Comparison of ENCODE assay signal across 8 cellular contexts in the genomic region with DNA sequence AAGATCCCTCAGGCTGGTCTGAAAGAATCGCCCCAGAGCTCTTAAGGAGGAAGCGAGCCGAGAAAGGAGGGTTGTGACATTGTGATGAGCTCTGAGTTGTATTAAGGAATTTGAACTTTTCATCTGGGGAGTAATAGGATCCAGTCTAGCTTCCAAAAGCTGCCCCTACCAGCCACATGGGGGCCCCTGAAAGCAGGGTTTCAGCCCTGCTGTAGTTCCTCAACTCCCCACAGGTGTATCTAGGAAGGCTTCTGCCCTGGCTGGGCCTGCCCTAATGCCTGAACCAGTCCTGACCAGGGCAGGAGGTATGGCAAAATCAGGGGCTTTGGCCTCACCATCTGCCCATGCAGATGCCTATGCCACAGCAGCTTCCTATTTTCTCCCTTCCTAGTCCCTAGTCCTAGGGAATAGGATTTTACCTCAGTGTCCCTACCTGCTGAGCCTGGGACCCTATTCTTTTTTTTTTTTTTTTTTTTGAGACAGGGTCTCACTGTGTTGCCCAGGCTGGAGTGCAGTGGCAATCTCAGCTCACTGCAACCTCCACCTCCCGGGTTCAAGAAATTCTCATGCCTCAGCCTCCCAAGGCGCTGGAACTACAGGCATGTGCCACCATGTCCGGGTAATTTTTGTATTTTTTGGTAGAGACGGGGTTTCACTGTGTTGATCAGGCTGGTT. TPM values are rescaled to one million over a fixed set of nuclear protein-coding genes. Genes with fewer than 3 reads are reported as not detected.
DNase-seq lines count a peak whose midpoint lies in the region; ATAC-seq and TF ChIP-seq lines count a peak whose summit lies in the region.

No MANE protein-coding gene starts in this region.

- no peak overlapping the region for H4K91ac ChIP-seq in IMR-90 (ENCODE audit: insufficient read depth, low read depth, low read length)

- CTCF ChIA-PET in IMR-90 (lab: Yijun Ruan, JAX), result interaction anchor here (0.6 to 1.5 kb wide), 7 partner anchors 9 to 181 kb away, joined by 3 to 6 read pairs (median 4); no protein-coding TSS in a partner anchor
- CTCF ChIA-PET in T-cell (lab: Charles Lee), result interaction anchor here (0.5 to 1.4 kb wide), 10 partner anchors 9 to 1031 kb away, joined by 3 to 10 read pairs (median 4); no protein-coding TSS in a partner anchor
- CTCF ChIA-PET in mammary epithelial cell (lab: Charles Lee; ENCODE audit: low non-redundant PET), result interaction anchor here (0.5 to 0.9 kb wide), 3 partner anchors 126 to 173 kb away, joined by 4 to 8 read pairs (median 8); no protein-coding TSS in a partner anchor

- intact Hi-C loops in IMR-90 (cut with micrococcal nuclease), result loop anchor here (1.0 kb wide), 3 partner anchors 173 to 323 kb away; no protein-coding TSS in a partner anchor
- intact Hi-C loops in mammary epithelial cell (cut with micrococcal nuclease), result loop anchor here (1.0 to 10.0 kb wide), 5 partner anchors 73 to 316 kb away; no protein-coding TSS in a partner anchor

- no peak for TF ChIP-seq POLR2A in IMR-90 (IDR thresholded peaks at IDR 0.05; ENCODE audit: low read depth, low read length)

- H2BK5ac ChIP-seq in IMR-90 (ENCODE audit: low read depth, low read length, poor library complexity, severe bottlenecking) (no peak overlapping the region), mesendoderm (ENCODE audit: low read length) (no peak overlapping the region)

- H4K5ac ChIP-seq in IMR-90 (ENCODE audit: low read depth, low read length), result no peak overlapping the region
- H4K5ac ChIP-seq in mesendoderm (ENCODE audit: low read length), result no peak overlapping the region

- TF ChIP-seq CTCF in IMR-90 (conservative IDR thresholded peaks at IDR 0.05; ENCODE audit: low read depth, low read length) (peak; percentile 62), mammary epithelial cell (conservative IDR thresholded peaks at IDR 0.05 in 1 of 2, IDR thresholded peaks at IDR 0.05 in 1 of 2; ENCODE audit: extremely low read depth in 1 of 2, insufficient read depth in 1 of 2, low read depth in 1 of 2, low read length in 2 of 2) (peak; percentile 85 to 97)

- H2BK20ac ChIP-seq in IMR-90 (ENCODE audit: low read depth, low read length), result no peak overlapping the region

- H3K4me2 ChIP-seq in IMR-90 (ENCODE audit: low read depth, low read length) (no peak overlapping the region), mammary epithelial cell (ENCODE audit: insufficient read depth, low read depth, low read length) (no peak overlapping the region), mesendoderm (ENCODE audit: low read length) (no peak overlapping the region)

- H3K4me3 Mint-ChIP-seq in T-cell, result no peak overlapping the region

- no CpG with 5 or more reads among the region's 7 CpGs for WGBS in IMR-90 (ENCODE audit: extremely low coverage in 2 of 2, insufficient read length in 1 of 2), 2 experiments
- 34% methylated on average over 3 of the region's 7 CpGs for WGBS in mammary epithelial cell (ENCODE audit: low coverage, missing lambda C conversion rate)
- WGBS in mesendoderm (ENCODE audit: extremely low coverage, insufficient coverage, low lambda C conversion rate), result no CpG with 5 or more reads among the region's 7 CpGs

- no peak overlapping the region for H3K27ac Mint-ChIP-seq in T-cell

- H3K4me1 ChIP-seq in IMR-90 (ENCODE audit: control insufficient read depth, insufficient read depth, low read length) (no peaks in the 10 kb centered on the region), mammary epithelial cell (ENCODE audit: insufficient read depth, low read length) (no peaks in the 10 kb centered on the region), mesendoderm (ENCODE audit: control insufficient read depth, low read depth, low read length) (no peaks in the 10 kb centered on the region)

- no peaks in the 10 kb centered on the region for H3K9me3 ChIP-seq in IMR-90 (ENCODE audit: control insufficient read depth, insufficient read depth, low read length)
- no peaks in the 10 kb centered on the region for H3K9me3 ChIP-seq in mammary epithelial cell (replicated peaks; ENCODE audit: insufficient read depth, low read length)

- H3K9me1 ChIP-seq in IMR-90 (ENCODE audit: insufficient read depth, low read length), result no peaks in the 10 kb centered on the region

- H3K79me1 ChIP-seq in IMR-90 (ENCODE audit: low read depth in 1 of 2, low read length in 2 of 2) (peaks cover 0 to under 1% of the 10 kb centered on the region in 2 experiments; a peak in 2 of 4 replicates), mesendoderm (ENCODE audit: low read length) (no peaks in the 10 kb centered on the region)

- peak; percentile 52 for ATAC-seq in GM18907 (IDR thresholded peaks at IDR 0.05; ENCODE audit: unreplicated experiment)
- ATAC-seq in IMR-90 (ENCODE audit: low read depth), result peak; percentile 52
- peak; percentile 40 to 64 (median 50) for ATAC-seq in T-cell (replicated peaks in 1 of 4)
- ATAC-seq in HG03565 (IDR thresholded peaks at IDR 0.05; ENCODE audit: unreplicated experiment), result no peak

- H4K20me1 ChIP-seq in IMR-90 (ENCODE audit: insufficient read depth, low read length), result no peaks in the 10 kb centered on the region
- no peaks in the 10 kb centered on the region for H4K20me1 ChIP-seq in mammary epithelial cell (ENCODE audit: insufficient read depth, low read length)

- peaks cover 17% of the 10 kb centered on the region for H3K36me3 ChIP-seq in IMR-90 (ENCODE audit: control insufficient read depth, insufficient read depth, low read length)
- no peaks in the 10 kb centered on the region for H3K36me3 ChIP-seq in mammary epithelial cell (ENCODE audit: insufficient read depth, low read length)
- H3K36me3 ChIP-seq in mesendoderm (ENCODE audit: control insufficient read depth, insufficient read depth, low read length), result no peaks in the 10 kb centered on the region

- H2BK120ac ChIP-seq in IMR-90 (ENCODE audit: low read depth, low read length) (no peak overlapping the region), mesendoderm (ENCODE audit: low read depth, low read length) (no peak overlapping the region)

- DNase-seq in Caki2 (ENCODE audit: low read depth), result peak; percentile 31
- DNase-seq in IMR-90, result peak; percentile 47
- DNase-seq in T-cell, result peak in 33 of 34 experiments; percentile 8 to 57 (median 35)
- peak; percentile 59 for DNase-seq in mammary epithelial cell
- DNase-seq in mesendoderm, result peak; percentile 90
- DNase-seq in retina, result no peak

- H3K9me3 Mint-ChIP-seq in T-cell, result no peaks in the 10 kb centered on the region

- H3K79me2 ChIP-seq in mammary epithelial cell (ENCODE audit: insufficient read depth, low read length) (no peaks in the 10 kb centered on the region), mesendoderm (ENCODE audit: control insufficient read depth, insufficient read depth, low read length) (no peaks in the 10 kb centered on the region)

- no peaks in the 10 kb centered on the region for H3K27me3 Mint-ChIP-seq in T-cell

- H2BK15ac ChIP-seq in IMR-90 (ENCODE audit: low read depth, low read length), result no peak overlapping the region
- no peak overlapping the region for H2BK15ac ChIP-seq in mesendoderm (replicated peaks; ENCODE audit: low read depth)

- no peak overlapping the region for H3K4me3 ChIP-seq in IMR-90 (ENCODE audit: insufficient read depth, low read depth, low read length)
- no peak overlapping the region for H3K4me3 ChIP-seq in mammary epithelial cell (replicated peaks in 1 of 3; ENCODE audit: insufficient read depth in 1 of 3, low read depth in 2 of 3, low read length in 3 of 3)
- H3K4me3 ChIP-seq in mesendoderm (ENCODE audit: low read length), result no peak overlapping the region

- H3K14ac ChIP-seq in IMR-90 (replicated peaks; ENCODE audit: low read depth, low read length), result no peak overlapping the region

- POLR2A ChIA-PET in IMR-90 (lab: Charles Lee; ENCODE audit: unreplicated experiment) (interaction anchor here (0.6 kb wide), 1 partner anchor 14 kb away, joined by 4 read pairs; the partner anchor contains the start of gene ARPIN), T-cell (lab: Charles Lee) (no interaction called here)

- in situ Hi-C loops in Caki2 (cut with HindIII; ENCODE audit: low pct_unique_long_range_greater_than_20kb, low sequenced_read_pairs) (no loop called here), IMR-90 (cut with MboI; ENCODE audit: low sequenced_read_pairs) (loop anchor here (5.0 to 10.0 kb wide), 2 partner anchors 174 to 326 kb away; no protein-coding TSS in a partner anchor), mammary epithelial cell (cut with MboI; ENCODE audit: low sequenced_read_pairs in 2 of 2) (loop anchor here (5.0 to 10.0 kb wide), 3 partner anchors 174 to 306 kb away; partner anchors contain the start of gene SEMA4B (in 1 of the 2))

- BruUV-seq in IMR-90 (replicated peaks; lab: Mats Ljungman, UMichigan) (no TSS peak), mammary epithelial cell (replicated peaks; lab: Mats Ljungman, UMichigan) (no TSS peak)

- dilution Hi-C loops in IMR-90 (cut with HindIII; ENCODE audit: low sequenced_read_pairs, unreplicated experiment) (no loop called here), mammary epithelial cell (cut with HindIII; ENCODE audit: low sequenced_read_pairs) (no loop called here)

- no peak overlapping the region for H2AFZ ChIP-seq in IMR-90 (replicated peaks; ENCODE audit: low read length, poor library complexity)
- peak overlapping the region; percentile 40 for H2AFZ ChIP-seq in mammary epithelial cell (ENCODE audit: low read depth, low read length)

- H3K36me3 Mint-ChIP-seq in T-cell, result no peaks in the 10 kb centered on the region

- peaks cover 12 to 13% (median 13%) of the 10 kb centered on the region in 3 donors for H3K4me1 Mint-ChIP-seq in T-cell

- no peak overlapping the region for H2AK9ac ChIP-seq in IMR-90 (replicated peaks; ENCODE audit: low read depth, low read length, poor library complexity)

- no peak overlapping the region for H3K27ac ChIP-seq in IMR-90 (ENCODE audit: insufficient read depth, low read length)
- no peak overlapping the region for H3K27ac ChIP-seq in mammary epithelial cell (ENCODE audit: insufficient read depth, low read depth, low read length)
- H3K27ac ChIP-seq in mesendoderm (ENCODE audit: low read depth, low read length), result no peak overlapping the region

- no peak overlapping the region for H2AK5ac ChIP-seq in IMR-90 (ENCODE audit: low read depth, low read length)
- H2AK5ac ChIP-seq in mesendoderm (ENCODE audit: low read length), result no peak overlapping the region

- H4K8ac ChIP-seq in IMR-90 (ENCODE audit: low read depth in 2 of 2, low read length in 2 of 2), result no peak overlapping the region
- H4K8ac ChIP-seq in mesendoderm (ENCODE audit: low read depth, low read length), result no peak overlapping the region

- H3K4ac ChIP-seq in IMR-90 (ENCODE audit: low read depth, low read length) (no peak overlapping the region), mesendoderm (ENCODE audit: low read depth, low read length) (no peak overlapping the region)

- no peak overlapping the region for H3K9ac ChIP-seq in IMR-90 (ENCODE audit: low read depth, low read length)
- no peak overlapping the region for H3K9ac ChIP-seq in mammary epithelial cell (ENCODE audit: insufficient read depth, low read length)
- no peak overlapping the region for H3K9ac ChIP-seq in mesendoderm (ENCODE audit: low read length)

- no peak overlapping the region for H3K56ac ChIP-seq in IMR-90 (ENCODE audit: extremely low read depth, insufficient read depth, low read length)
- no peak overlapping the region for H3K56ac ChIP-seq in mesendoderm (ENCODE audit: low read length)

- no peak overlapping the region for H3K18ac ChIP-seq in IMR-90 (ENCODE audit: low read depth, low read length)
- no peak overlapping the region for H3K18ac ChIP-seq in mesendoderm (ENCODE audit: low read length)

- no peaks in the 10 kb centered on the region for H3K27me3 ChIP-seq in IMR-90 (ENCODE audit: control insufficient read depth, insufficient read depth, low read length)
- H3K27me3 ChIP-seq in mammary epithelial cell (ENCODE audit: insufficient read depth, low read length), result no peaks in the 10 kb centered on the region
- H3K27me3 ChIP-seq in mesendoderm (ENCODE audit: insufficient read depth, low read length, poor library complexity), result no peaks in the 10 kb centered on the region

- no peak overlapping the region for H3K23ac ChIP-seq in IMR-90 (ENCODE audit: low read depth, low read length)
- no peak overlapping the region for H3K23ac ChIP-seq in mesendoderm (ENCODE audit: low read length)

- peak; percentile 69 for TF ChIP-seq RAD21 in IMR-90 (IDR thresholded peaks at IDR 0.05; ENCODE audit: low read length)

RNA-seq across cellular contexts. Expression of gene AP3S2, which starts 5.0 kb away (rescaled TPM):
- 94.2 and 123 TPM in 2 replicates for total RNA-seq in Caki2 (2014; rRNA removed; shearing (Covaris generic); ENCODE audit: low replicate concordance)
- total RNA-seq in IMR-90 (2012; rRNA removed), result 34.1 and 44.4 TPM in 2 replicates
- polyA plus RNA-seq in IMR-90 (2012; rRNA removed), result 10.1 and 12.6 TPM in 2 replicates
- 5.4 and 8.9 TPM in 2 replicates for polyA plus RNA-seq in IMR-90 (2012; cell fraction: cytosol; rRNA removed)
- 6.6 and 14.6 TPM in 2 replicates for polyA plus RNA-seq in IMR-90 (2012; cell fraction: nucleus; rRNA removed; ENCODE audit: low replicate concordance)
- 10 to 100 TPM; 22.8 to 30.5 (median 24.9) TPM for total RNA-seq in T-cell
- 10 to 100 TPM; 34.6 to 53.0 TPM for total RNA-seq in mammary epithelial cell
- polyA plus RNA-seq in mammary epithelial cell, result 22.3 TPM
- 28.9 TPM for polyA minus RNA-seq in mammary epithelial cell
- 21.4 TPM for polyA plus RNA-seq in mesendoderm (2013, experiment 1 of 2)
- polyA plus RNA-seq in mesendoderm (2013, experiment 2 of 2), result 21.9 TPM

RNA-seq across cellular contexts. Expression of gene ARPIN, which starts 14.0 kb away (rescaled TPM):
- 10.8 and 16.4 TPM in 2 replicates for total RNA-seq in Caki2 (2014; rRNA removed; shearing (Covaris generic); ENCODE audit: low replicate concordance)
- total RNA-seq in IMR-90 (2012; rRNA removed) (3.9 and 5.6 TPM in 2 replicates), T-cell (under 1 TPM in 4 of 5 donors, not detected in 1; 0.03 to 0.09 (median 0.06) TPM), mammary epithelial cell (10 to 100 TPM; 14.3 to 15.9 TPM)
- polyA plus RNA-seq in IMR-90 (2012; rRNA removed) (7.7 and 8.8 TPM in 2 replicates), mammary epithelial cell (10.8 TPM)
- 4.2 and 5.2 TPM in 2 replicates for polyA plus RNA-seq in IMR-90 (2012; cell fraction: cytosol; rRNA removed)
- polyA plus RNA-seq in IMR-90 (2012; cell fraction: nucleus; rRNA removed; ENCODE audit: low replicate concordance), result 5.4 and 10.6 TPM in 2 replicates
- polyA minus RNA-seq in mammary epithelial cell, result 11.0 TPM
- polyA plus RNA-seq in mesendoderm (2013, experiment 1 of 2), result 1.3 TPM
- polyA plus RNA-seq in mesendoderm (2013, experiment 2 of 2), result 1.4 TPM
